1 cellular context compared by ENCODE assay signal in genomic region chr16:8868272-8869211, GRCh38.
TF ChIP-seq lines count a peak whose summit lies in the region.

CARHSP1 (minus strand) TSS chr16:8869006; CDS start chr16:8859328, 9,678 bp downstream.

TF ChIP-seq in HepG2, 621 proteins besides CTCF, POLR2A, EP300 and RAD21 (continued from another document and continues in another):
- TF ChIP-seq FOXM1 (CRISPR knock-in tag; IDR thresholded peaks at IDR 0.05) (no peak), ZBTB8A (CRISPR knock-in tag; IDR thresholded peaks at IDR 0.05; ENCODE audit: borderline replicate concordance, low read depth) (no peak), SALL2 (CRISPR knock-in tag; IDR thresholded peaks at IDR 0.05) (peak; percentile 48; the same call in 1 of the 2 replicates), TCF7 (IDR thresholded peaks at IDR 0.05; ENCODE audit: low read depth) (no peak), SIN3A (IDR thresholded peaks at IDR 0.05; ENCODE audit: borderline replicate concordance, low read depth, low read length) (no peak; the same call in 1 of the 2 replicates), ZFP91 (CRISPR knock-in tag; IDR thresholded peaks at IDR 0.05; ENCODE audit: borderline replicate concordance) (0 out of 2 replicates have a peak, but pooled peaks have one; percentile 30), FOXO4 (CRISPR knock-in tag; conservative IDR thresholded peaks at IDR 0.05) (peak; percentile 97; the same call in 1 of the 2 replicates), REXO4 (CRISPR knock-in tag; IDR thresholded peaks at IDR 0.05; ENCODE audit: borderline replicate concordance) (no peak), ZSCAN29 (CRISPR knock-in tag; conservative IDR thresholded peaks at IDR 0.05) (no peak), KDM4B (CRISPR knock-in tag; IDR thresholded peaks at IDR 0.05) (no peak), ZNF142 (CRISPR knock-in tag; IDR thresholded peaks at IDR 0.05) (peak; percentile 55; the same call in 1 of the 2 replicates), MXD3 (CRISPR knock-in tag; IDR thresholded peaks at IDR 0.05) (peak; percentile 56; the same call in 1 of the 2 replicates), ZMAT3 (CRISPR knock-in tag; conservative IDR thresholded peaks at IDR 0.05) (no peak; the same call in none of the 2 replicates), TAF15 (IDR thresholded peaks at IDR 0.05; ENCODE audit: low read depth, low read length, poor library complexity, severe bottlenecking) (peak; percentile 67), ZNF12 (CRISPR knock-in tag; IDR thresholded peaks at IDR 0.05) (0 out of 2 replicates have a peak, but pooled peaks have one; percentile 37), NFE2L1 (CRISPR knock-in tag; IDR thresholded peaks at IDR 0.05; ENCODE audit: borderline replicate concordance) (no peak), ATF2 (CRISPR knock-in tag; IDR thresholded peaks at IDR 0.05) (no peak), PAXIP1 (CRISPR knock-in tag; conservative IDR thresholded peaks at IDR 0.05) (no peak; the same call in 1 of the 2 replicates), ZBTB33 (CRISPR knock-in tag; IDR thresholded peaks at IDR 0.05) (no peak), ZBTB10 (CRISPR knock-in tag; IDR thresholded peaks at IDR 0.05; ENCODE audit: borderline replicate concordance) (0 out of 2 replicates have a peak, but pooled peaks have one; percentile 27), HMG20A (CRISPR knock-in tag; IDR thresholded peaks at IDR 0.05; ENCODE audit: borderline replicate concordance) (no peak; the same call in 1 of the 2 replicates), ZNF256 (CRISPR knock-in tag; conservative IDR thresholded peaks at IDR 0.05) (no peak), NKX3-1 (CRISPR knock-in tag; IDR thresholded peaks at IDR 0.05) (no peak), MAFK (conservative IDR thresholded peaks at IDR 0.05 in 1 of 2, IDR thresholded peaks at IDR 0.05 in 1 of 2; ENCODE audit: low read length in 2 of 2) (no peak), CREBL2 (CRISPR knock-in tag; IDR thresholded peaks at IDR 0.05; ENCODE audit: borderline replicate concordance) (peak; percentile 39; the same call in 1 of the 2 replicates), ZNF724P (CRISPR knock-in tag; IDR thresholded peaks at IDR 0.05; ENCODE audit: borderline replicate concordance) (0 out of 2 replicates have a peak, but pooled peaks have one; percentile 6), MAFG (CRISPR knock-in tag; IDR thresholded peaks at IDR 0.05) (no peak), MIXL1 (CRISPR knock-in tag; IDR thresholded peaks at IDR 0.05) (no peak), CBFB (CRISPR knock-in tag; IDR thresholded peaks at IDR 0.05) (0 out of 2 replicates have a peak, but pooled peaks have one; percentile 43), CCDC6 (CRISPR knock-in tag; IDR thresholded peaks at IDR 0.05) (0 out of 2 replicates have a peak, but pooled peaks have one; percentile 6), SOX13 (IDR thresholded peaks at IDR 0.05) (no peak), SOX13 (CRISPR knock-in tag; conservative IDR thresholded peaks at IDR 0.05 in 1 of 2, IDR thresholded peaks at IDR 0.05 in 1 of 2) (peak in 1 of 2 experiments; percentile 90; a peak in 1 of 4 replicates), ZFP37 (CRISPR knock-in tag; IDR thresholded peaks at IDR 0.05; ENCODE audit: borderline replicate concordance) (no peak), FOXP4 (CRISPR knock-in tag; IDR thresholded peaks at IDR 0.05) (no peak), CAMTA2 (CRISPR knock-in tag; IDR thresholded peaks at IDR 0.05; ENCODE audit: borderline replicate concordance) (no peak)
